In genomic region chr12:91413591-91413990, GRCh38 we compare ENCODE assay signal across 1 cellular context.
TF ChIP-seq lines count a peak whose summit lies in the region.

No MANE protein-coding gene starts in this region.

TF ChIP-seq in IMR-90, 13 proteins besides CTCF, POLR2A, EP300 and RAD21:
- TF ChIP-seq MAZ (IDR thresholded peaks at IDR 0.05; ENCODE audit: borderline replicate concordance, low read depth, low read length) = no peak
- TF ChIP-seq BHLHE40 (IDR thresholded peaks at IDR 0.05; ENCODE audit: low read depth, low read length) = no peak
- TF ChIP-seq RFX5 (IDR thresholded peaks at IDR 0.05; ENCODE audit: low read depth, low read length) = no peak
- TF ChIP-seq CEBPB (IDR thresholded peaks at IDR 0.05; ENCODE audit: low read depth, low read length) = no peak
- TF ChIP-seq ELK1 (IDR thresholded peaks at IDR 0.05; ENCODE audit: borderline replicate concordance, low read depth, low read length) = no peak
- TF ChIP-seq FOS (IDR thresholded peaks at IDR 0.05; ENCODE audit: low read depth, low read length) = no peak
- TF ChIP-seq USF2 (IDR thresholded peaks at IDR 0.05; ENCODE audit: low read depth, low read length) = no peak
- no peak for TF ChIP-seq RCOR1 (IDR thresholded peaks at IDR 0.05; ENCODE audit: insufficient replicate concordance, low read length)
- no peak for TF ChIP-seq MAFK (IDR thresholded peaks at IDR 0.05; ENCODE audit: low read depth, low read length)
- no peak for TF ChIP-seq CHD1 (IDR thresholded peaks at IDR 0.05; ENCODE audit: low read depth, low read length)
- TF ChIP-seq MXI1 (IDR thresholded peaks at IDR 0.05; ENCODE audit: borderline replicate concordance, low read depth, low read length) = no peak
- TF ChIP-seq NFE2L2 (IDR thresholded peaks at IDR 0.05; ENCODE audit: low read depth, low read length) = no peak
- no peak for TF ChIP-seq SMC3 (IDR thresholded peaks at IDR 0.05; ENCODE audit: low read depth, low read length)
